ENCODE assay signal across 20 cellular contexts in genomic region chr7:157602156-157602555, GRCh38.
"Had no signal": no experiment of that assay in that cellular context is flagged by ENCODE, and none has a peak within 500 bp of the region (broad histone marks: within the 10 kb centered on the region; RNA-seq: fewer than 3 reads in every experiment).

No MANE protein-coding gene starts in this region.

- H3K27ac ChIP-seq: epithelial cell of prostate, gastrocnemius medialis, left lung, neural progenitor cell, parathyroid adenoma, prostate gland, right atrium auricular region, thoracic aorta, tibial nerve, upper lobe of left lung, uterus had no signal

- H3K36me3 Mint-ChIP-seq: memory B cell; natural killer cell; stimulated activated memory B cell treated with anti-CD40 and anti-IgM and Interleukin-4, amounts not matched to agents 10 μg/mL and 1 μg/mL and 100 μg/mL, for 72 hours had no signal

- H3K27ac Mint-ChIP-seq: memory B cell; natural killer cell; stimulated activated memory B cell treated with anti-CD40 and anti-IgM and Interleukin-4, amounts not matched to agents 10 μg/mL and 1 μg/mL and 100 μg/mL, for 72 hours had no signal

- H3K4me3 ChIP-seq: gastrocnemius medialis, left lung, neural progenitor cell, prostate gland, right atrium auricular region, thoracic aorta, tibial nerve, upper lobe of left lung, uterus had no signal

- H3K9me3 ChIP-seq: gastrocnemius medialis, left lung, prostate gland, right atrium auricular region, thoracic aorta, tibial nerve, upper lobe of left lung, uterus had no signal

- H3K4me1 Mint-ChIP-seq: memory B cell; natural killer cell; stimulated activated memory B cell treated with anti-CD40 and anti-IgM and Interleukin-4, amounts not matched to agents 10 μg/mL and 1 μg/mL and 100 μg/mL, for 72 hours had no signal

- DNase-seq: effector CD4-positive, alpha-beta T cell; foreskin fibroblast; gastrocnemius medialis; left cardiac atrium; left lung; natural killer cell; stimulated activated CD4-positive, alpha-beta T cell treated with anti-CD3 and anti-CD28 coated beads, Interleukin-4, amount 100 ng/mL, for 4 hours; stimulated activated naive CD8-positive, alpha-beta T cell treated with anti-CD3 and anti-CD28 coated beads, Interleukin-15, Interleukin-2, amounts not matched to agents 100 U/mL and 50 U/mL, for 24 hours; upper lobe of left lung; uterus had no signal

- H3K9me3 Mint-ChIP-seq: memory B cell; natural killer cell; neural progenitor cell; stimulated activated memory B cell treated with anti-CD40 and anti-IgM and Interleukin-4, amounts not matched to agents 10 μg/mL and 1 μg/mL and 100 μg/mL, for 72 hours had no signal

- H3K4me3 Mint-ChIP-seq: memory B cell; natural killer cell; neural progenitor cell; stimulated activated memory B cell treated with anti-CD40 and anti-IgM and Interleukin-4, amounts not matched to agents 10 μg/mL and 1 μg/mL and 100 μg/mL, for 72 hours had no signal

- H3K27me3 Mint-ChIP-seq: stimulated activated memory B cell treated with anti-CD40 and anti-IgM and Interleukin-4, amounts not matched to agents 10 μg/mL and 1 μg/mL and 100 μg/mL, for 72 hours had no signal

- ATAC-seq: esophagus mucosa; gastrocnemius medialis; left cardiac atrium; left lung; natural killer cell; stimulated activated memory B cell treated with anti-CD40 and anti-IgM and Interleukin-4, amounts not matched to agents 10 μg/mL and 1 μg/mL and 100 μg/mL, for 72 hours; stimulated activated naive CD8-positive, alpha-beta T cell treated with anti-CD3 and anti-CD28 coated beads, Interleukin-15, Interleukin-2, amounts not matched to agents 100 U/mL and 50 U/mL, for 24 hours had no signal
